25 cellular contexts compared by ENCODE assay signal in genomic region chr6:111986651-111987050, GRCh38.
DNase-seq lines count a peak whose midpoint lies in the region; ATAC-seq and TF ChIP-seq lines count a peak whose summit lies in the region.
"Had no signal": no experiment of that assay in that cellular context is flagged by ENCODE, and none has a peak within 500 bp of the region (broad histone marks: within the 10 kb centered on the region; RNA-seq: fewer than 3 reads in every experiment).

No MANE protein-coding gene starts in this region.

- H3K36me3 Mint-ChIP-seq in activated naive CD4-positive, alpha-beta T cell treated with anti-CD3 and anti-CD28 coated beads for 36 hours (ENCODE audit: low read depth) = peaks cover 8% of the 10 kb centered on the region

- no peak for ATAC-seq in RWPE2 (ENCODE audit: low read depth)
- no peak for ATAC-seq in foreskin keratinocyte
- ATAC-seq in GM19324 (IDR thresholded peaks at IDR 0.05; ENCODE audit: low FRiP score, unreplicated experiment) = no peak
- ATAC-seq: activated CD4-positive, CD25-positive, alpha-beta regulatory T cell treated with anti-CD3 and anti-CD28 coated beads, Interleukin-2, amount 50 U/mL, for 24 hours; K562; left cardiac atrium had no signal

- H3K4me3 ChIP-seq in RWPE2 (ENCODE audit: severe bottlenecking) (no peak overlapping the region), skin epidermis (no peak overlapping the region)
- H3K4me3 ChIP-seq: coronary artery, esophagus muscularis mucosa, K562, MG63, tibial nerve had no signal

- CTCF ChIA-PET in activated naive CD4-positive, alpha-beta T cell treated with anti-CD3 and anti-CD28 coated beads for 36 hours (lab: Charles Lee) = interaction anchor here (2.0 kb wide), 1 partner anchor 13 kb away, joined by 6 read pairs; no protein-coding TSS in a partner anchor

- H3K9me3 ChIP-seq in RWPE2 (ENCODE audit: severe bottlenecking) = no peaks in the 10 kb centered on the region
- H3K9me3 ChIP-seq: BE2C, esophagus muscularis mucosa, MG63, tibial nerve had no signal

- peaks cover 92% of the 10 kb centered on the region for H3K4me1 Mint-ChIP-seq in activated naive CD4-positive, alpha-beta T cell treated with anti-CD3 and anti-CD28 coated beads for 36 hours (ENCODE audit: low read depth)

- no peaks in the 10 kb centered on the region for H3K27me3 ChIP-seq in RWPE2 (ENCODE audit: insufficient read depth, poor library complexity, severe bottlenecking)
- H3K27me3 ChIP-seq in foreskin keratinocyte = no peaks in the 10 kb centered on the region
- H3K27me3 ChIP-seq: BE2C, esophagus muscularis mucosa, MG63, tibial nerve had no signal

- TF ChIP-seq CTCF in RWPE2 (IDR thresholded peaks at IDR 0.05; ENCODE audit: poor library complexity, severe bottlenecking) (no peak), foreskin keratinocyte (conservative IDR thresholded peaks at IDR 0.05) (no peak)

- no peak for DNase-seq in activated naive CD4-positive, alpha-beta T cell treated with anti-CD3 and anti-CD28 coated beads for 36 hours
- no peak for DNase-seq in activated naive CD4-positive, alpha-beta T cell treated with Interleukin-2 at 50 U/mL for 16 hours
- DNase-seq in RWPE2 (ENCODE audit: low spot score) = no peak
- no peak for DNase-seq in foreskin keratinocyte
- no peak for DNase-seq in stimulated activated naive CD4-positive, alpha-beta T cell treated with Interleukin-2 at 50 U/mL for 16 hours (lab: John Stamatoyannopoulos, UW)
- DNase-seq in DMS53 treated with DMSO at 0.1 percent for 48 hours (lab: John Stamatoyannopoulos, UW; ENCODE audit: unreplicated experiment) = no peak
- DNase-seq: ACHN; activated T-cell treated with anti-CD3 and anti-CD28 coated beads, Interleukin-2, amount 50 U/mL, for 48 hours; anterior cingulate cortex; BE2C; effector memory CD4-positive, alpha-beta T cell; foreskin melanocyte; HCEC 1CT; left cardiac atrium; MG63; NCI-H2029; nucleus accumbens had no signal

- no peaks in the 10 kb centered on the region for H3K36me3 ChIP-seq in RWPE2 (ENCODE audit: low read depth)
- H3K36me3 ChIP-seq: BE2C, esophagus muscularis mucosa, MG63, tibial nerve had no signal

- peak overlapping the region; percentile 94 for H3K27ac Mint-ChIP-seq in activated naive CD4-positive, alpha-beta T cell treated with anti-CD3 and anti-CD28 coated beads for 36 hours

- H3K9me3 Mint-ChIP-seq in activated naive CD4-positive, alpha-beta T cell treated with anti-CD3 and anti-CD28 coated beads for 36 hours = peaks cover 3% of the 10 kb centered on the region

- H3K4me3 Mint-ChIP-seq in activated naive CD4-positive, alpha-beta T cell treated with anti-CD3 and anti-CD28 coated beads for 36 hours = no peak overlapping the region

- intact Hi-C loops in activated naive CD4-positive, alpha-beta T cell treated with anti-CD3 and anti-CD28 coated beads for 36 hours (cut with micrococcal nuclease) = no loop called here

- no peaks in the 10 kb centered on the region for H3K27me3 Mint-ChIP-seq in activated naive CD4-positive, alpha-beta T cell treated with anti-CD3 and anti-CD28 coated beads for 36 hours (ENCODE audit: low read depth)

- H3K4me1 ChIP-seq in RWPE2 (ENCODE audit: insufficient read depth, poor library complexity, severe bottlenecking) (peaks cover 38% of the 10 kb centered on the region), foreskin keratinocyte (peaks cover 33% of the 10 kb centered on the region)
- H3K4me1 ChIP-seq: BE2C, esophagus muscularis mucosa, tibial nerve had no signal

- H3K27ac ChIP-seq in RWPE2 (ENCODE audit: poor library complexity, severe bottlenecking) (peak overlapping the region; percentile 96), foreskin keratinocyte (peak overlapping the region; percentile 72), skin epidermis (peak overlapping the region in 11 of 21 experiments; percentile 14 to 87 (median 76))
- H3K27ac ChIP-seq: coronary artery, esophagus muscularis mucosa, RWPE1, tibial nerve had no signal
